19 cellular contexts compared by ENCODE assay signal in genomic region chr10:59268460-59268859, GRCh38.
DNase-seq lines count a peak whose midpoint lies in the region; ATAC-seq lines count a peak whose summit lies in the region.
"Had no signal": no experiment of that assay in that cellular context is flagged by ENCODE, and none has a peak within 500 bp of the region (broad histone marks: within the 10 kb centered on the region; RNA-seq: fewer than 3 reads in every experiment).

No MANE protein-coding gene starts in this region.

- H3K9me3 Mint-ChIP-seq in natural killer cell treated with Interleukin-12 subunit alpha and Interleukin-12 subunit beta and Interleukin-15 and Interleukin-18, amount 100 ng/mL, for 72 hours = peaks cover 4% of the 10 kb centered on the region

- H3K4me1 Mint-ChIP-seq in natural killer cell treated with Interleukin-12 subunit alpha and Interleukin-12 subunit beta and Interleukin-15 and Interleukin-18, amount 100 ng/mL, for 72 hours (ENCODE audit: low read depth in 2 of 2) = no peaks in the 10 kb centered on the region
- H3K4me1 Mint-ChIP-seq: CD4-positive, alpha-beta memory T cell had no signal

- DNase-seq in caudate nucleus (lab: John Stamatoyannopoulos, UW) (peak in 4 of 61 donors; percentile 15 to 36 (median 25)), substantia nigra (lab: John Stamatoyannopoulos, UW) (no peak), aorta (no peak), ACHN (no peak)
- no peak for DNase-seq in natural killer cell treated with Interleukin-12 subunit alpha and Interleukin-12 subunit beta and Interleukin-15 and Interleukin-18, amount 100 ng/mL, for 72 hours (ENCODE audit: low spot score)
- DNase-seq: 8988T; C1 segment of cervical spinal cord; Calu3; CD4-positive, alpha-beta memory T cell; COR-L47; DMS53; DMS79 treated with DMSO at 0.1 percent for 48 hours; GF-D8; GM23248; H7; HCEC 1CT had no signal

- WGBS in aorta, 2 donors = 94 to 96% methylated on average over 7 of the region's 7 CpGs

- H3K36me3 ChIP-seq in aorta (ENCODE audit: control insufficient read depth in 1 of 2, insufficient read depth in 2 of 2, low read length in 1 of 2) = peaks cover 4 to 9% of the 10 kb centered on the region in 2 donors

- H3K4me1 ChIP-seq in aorta (ENCODE audit: control insufficient read depth in 1 of 2, insufficient read depth in 2 of 2, low read length in 2 of 2) = peaks cover 0 to 4% of the 10 kb centered on the region in 2 donors
- H3K4me1 ChIP-seq: A549 had no signal

- no peaks in the 10 kb centered on the region for H3K27me3 Mint-ChIP-seq in natural killer cell treated with Interleukin-12 subunit alpha and Interleukin-12 subunit beta and Interleukin-15 and Interleukin-18, amount 100 ng/mL, for 72 hours
- H3K27me3 Mint-ChIP-seq: CD4-positive, alpha-beta memory T cell had no signal

- no peaks in the 10 kb centered on the region for H3K9me3 ChIP-seq in aorta (ENCODE audit: control insufficient read depth, low read length)
- H3K9me3 ChIP-seq: A549 had no signal

- no peak overlapping the region for H3K4me3 ChIP-seq in aorta (ENCODE audit: low read length in 2 of 2)
- H3K4me3 ChIP-seq: A549, GM23248 had no signal

- H3K27me3 ChIP-seq in layer of hippocampus (ENCODE audit: control insufficient read depth, insufficient read depth, low read length) (no peaks in the 10 kb centered on the region), aorta (ENCODE audit: control insufficient read depth in 1 of 2, insufficient read depth in 2 of 2, low read length in 1 of 2) (no peaks in the 10 kb centered on the region)

- no peak overlapping the region for H3K27ac Mint-ChIP-seq in natural killer cell treated with Interleukin-12 subunit alpha and Interleukin-12 subunit beta and Interleukin-15 and Interleukin-18, amount 100 ng/mL, for 72 hours
- H3K27ac Mint-ChIP-seq: CD4-positive, alpha-beta memory T cell had no signal

- no peak for ATAC-seq in aorta (ENCODE audit: low FRiP score)
- no peak for ATAC-seq in natural killer cell treated with Interleukin-12 subunit alpha and Interleukin-12 subunit beta and Interleukin-15 and Interleukin-18, amount 100 ng/mL, for 72 hours
- no peak for ATAC-seq in GM21423 (IDR thresholded peaks at IDR 0.05; ENCODE audit: unreplicated experiment)
- ATAC-seq: A549 had no signal

- peak overlapping the region; percentile 58 for H3K27ac ChIP-seq in caudate nucleus (ENCODE audit: low read depth, low read length)
- H3K27ac ChIP-seq in layer of hippocampus (ENCODE audit: low read depth, low read length) = peak overlapping the region; percentile 14
- peak overlapping the region; percentile 63 for H3K27ac ChIP-seq in substantia nigra (ENCODE audit: low read depth, low read length, poor library complexity, severe bottlenecking)
- H3K27ac ChIP-seq in aorta (ENCODE audit: low read depth in 1 of 2, low read length in 2 of 2) = no peak overlapping the region
- H3K27ac ChIP-seq: A549, GM23248 had no signal

- no peaks in the 10 kb centered on the region for H3K36me3 Mint-ChIP-seq in natural killer cell treated with Interleukin-12 subunit alpha and Interleukin-12 subunit beta and Interleukin-15 and Interleukin-18, amount 100 ng/mL, for 72 hours
- H3K36me3 Mint-ChIP-seq: CD4-positive, alpha-beta memory T cell had no signal

- H3K4me3 Mint-ChIP-seq in natural killer cell treated with Interleukin-12 subunit alpha and Interleukin-12 subunit beta and Interleukin-15 and Interleukin-18, amount 100 ng/mL, for 72 hours = no peak overlapping the region
- H3K4me3 Mint-ChIP-seq: CD4-positive, alpha-beta memory T cell had no signal

- intact Hi-C loops in aorta (cut with DNase I) = no loop called here

- in situ Hi-C loops in ACHN (cut with HindIII; ENCODE audit: low pct_ligation_motif_present, low pct_unique_long_range_greater_than_20kb, low sequenced_read_pairs) = no loop called here

Comparison
In these comparisons a context has a peak if more than half of its experiments do, and no peak if none do; other contexts are left out.
1. H3K27ac ChIP-seq: peak in caudate nucleus (single experiment), layer of hippocampus (single experiment) and substantia nigra (single experiment); none in aorta (0 of 2).